In genomic region chr13:24365191-24365590, GRCh38 we compare ENCODE assay signal across 42 cellular contexts. TPM values are rescaled to one million over a fixed set of nuclear protein-coding genes. Genes with fewer than 3 reads are reported as not detected.
"Had no signal": no experiment of that assay in that cellular context is flagged by ENCODE, and none has a peak within 500 bp of the region (broad histone marks: within the 10 kb centered on the region; RNA-seq: fewer than 3 reads in every experiment).

No MANE protein-coding gene starts in this region.

- H3K27ac ChIP-seq: adrenal gland, ascending aorta, body of pancreas, brain microvascular endothelial cell, breast epithelium, cardiac muscle cell had no signal

- H3K27me3 ChIP-seq: adrenal gland, ascending aorta, body of pancreas, brain microvascular endothelial cell, breast epithelium, cardiac muscle cell had no signal

- H3K9me3 ChIP-seq: adrenal gland, ascending aorta, body of pancreas, breast epithelium had no signal

- H3K27ac Mint-ChIP-seq: activated naive CD4-positive, alpha-beta T cell treated with anti-CD3 and anti-CD28 coated beads for 36 hours; activated naive CD4-positive, alpha-beta T cell treated with anti-CD3 and anti-CD28 coated beads, Interleukin-2, amount 10 ng/mL, durations not matched to agents 7 days and 5 days; activated naive CD4-positive, alpha-beta T cell treated with anti-CD3 and anti-CD28 coated beads, Interleukin-2, amount 50 U/mL, for 24 hours; activated naive CD8-positive, alpha-beta T cell; activated naive CD8-positive, alpha-beta T cell treated with anti-CD3 and anti-CD28 coated beads for 36 hours; activated naive CD8-positive, alpha-beta T cell treated with anti-CD3 and anti-CD28 coated beads, Interleukin-2, amount 10 ng/mL, durations not matched to agents 7 days and 5 days; activated naive CD8-positive, alpha-beta T cell treated with anti-CD3 and anti-CD28 coated beads, Interleukin-2, amount 50 U/mL, for 24 hours; activated T-cell treated with anti-CD3 and anti-CD28 coated beads, Interleukin-2, amount 50 U/mL, for 24 hours; activated T-cell treated with anti-CD3 and anti-CD28 coated beads, Interleukin-2, amount 50 U/mL, for 72 hours; activated T-helper 1 cell treated with anti-CD3 and anti-CD28 coated beads, Interleukin-12 subunit alpha, Interleukin-12 subunit beta, Interleukin-2, Interleukin-4 antibody, amounts not matched to agents 30 ng/mL and 10 ng/mL and 1 ng/mL, durations not matched to agents 14 hours and 24 hours and 36 hours; activated T-helper 17 cell treated with anti-CD3 and anti-CD28 coated beads, Interleukin-2, amount 50 U/mL, for 72 hours; activated T-helper 2 cell treated with anti-CD3 and anti-CD28 coated beads, Interferon-gamma antibody, Interleukin-2, Interleukin-4, amounts not matched to agents 10 μg/mL and 5 μg/mL and 100 μg/mL, durations not matched to agents 14 hours and 24 hours and 36 hours; brain had no signal

- H3K4me3 ChIP-seq: adrenal gland, ascending aorta, body of pancreas, breast epithelium, cardiac muscle cell had no signal

- H3K9me3 Mint-ChIP-seq: activated naive CD4-positive, alpha-beta T cell treated with anti-CD3 and anti-CD28 coated beads for 36 hours; activated naive CD4-positive, alpha-beta T cell treated with anti-CD3 and anti-CD28 coated beads, Interleukin-2, amount 10 ng/mL, durations not matched to agents 7 days and 5 days; activated naive CD4-positive, alpha-beta T cell treated with anti-CD3 and anti-CD28 coated beads, Interleukin-2, amount 50 U/mL, for 24 hours; activated naive CD4-positive, alpha-beta T cell treated with anti-CD3 and anti-CD28 coated beads, Interleukin-2, amount 50 U/mL, for 72 hours; activated naive CD8-positive, alpha-beta T cell treated with anti-CD3 and anti-CD28 coated beads for 36 hours; activated naive CD8-positive, alpha-beta T cell treated with anti-CD3 and anti-CD28 coated beads, Interleukin-2, amount 10 ng/mL, durations not matched to agents 7 days and 5 days; activated naive CD8-positive, alpha-beta T cell treated with anti-CD3 and anti-CD28 coated beads, Interleukin-2, amount 50 U/mL, for 24 hours; activated T-cell treated with anti-CD3 and anti-CD28 coated beads, Interleukin-2, amount 50 U/mL, for 24 hours; activated T-cell treated with anti-CD3 and anti-CD28 coated beads, Interleukin-2, amount 50 U/mL, for 4 hours; activated T-cell treated with anti-CD3 and anti-CD28 coated beads, Interleukin-2, amount 50 U/mL, for 72 hours; activated T-helper 1 cell treated with anti-CD3 and anti-CD28 coated beads, Interleukin-12 subunit alpha, Interleukin-12 subunit beta, Interleukin-2, Interleukin-4 antibody, amounts not matched to agents 30 ng/mL and 10 ng/mL and 1 ng/mL, durations not matched to agents 14 hours and 24 hours and 36 hours; activated T-helper 17 cell treated with anti-CD3 and anti-CD28 coated beads, Interleukin-2, amount 50 U/mL, for 72 hours; activated T-helper 2 cell treated with anti-CD3 and anti-CD28 coated beads, Interferon-gamma antibody, Interleukin-2, Interleukin-4, amounts not matched to agents 10 μg/mL and 5 μg/mL and 100 μg/mL, durations not matched to agents 14 hours and 24 hours and 36 hours; brain; central memory CD8-positive, alpha-beta T cell had no signal

- DNase-seq: activated effector memory CD4-positive, alpha-beta T cell treated with anti-CD3 and anti-CD28 coated beads, Interleukin-2, amount 50 U/mL, for 16 hours; activated effector memory CD4-positive, alpha-beta T cell treated with Interleukin-2 at 50 U/mL for 16 hours; activated gamma-delta T cell; activated gamma-delta T cell treated with Interleukin-2 at 50 U/mL for 16 hours; activated naive CD4-positive, alpha-beta T cell; activated naive CD4-positive, alpha-beta T cell treated with anti-CD3 and anti-CD28 coated beads for 36 hours; activated naive CD4-positive, alpha-beta T cell treated with anti-CD3 and anti-CD28 coated beads, Interleukin-2, amount 10 ng/mL, durations not matched to agents 7 days and 5 days; activated naive CD4-positive, alpha-beta T cell treated with anti-CD3 and anti-CD28 coated beads, Interleukin-2, amount 50 U/mL, for 16 hours; activated naive CD4-positive, alpha-beta T cell treated with Interleukin-2 at 50 U/mL for 16 hours; activated naive CD8-positive, alpha-beta T cell treated with anti-CD3 and anti-CD28 coated beads for 36 hours; activated naive CD8-positive, alpha-beta T cell treated with anti-CD3 and anti-CD28 coated beads, Interleukin-2, amount 10 ng/mL, durations not matched to agents 7 days and 5 days; activated naive CD8-positive, alpha-beta T cell treated with anti-CD3 and anti-CD28 coated beads, Interleukin-2, amount 50 U/mL, for 24 hours; activated T-cell treated with anti-CD3 and anti-CD28 coated beads, Interleukin-2, amount 50 U/mL, for 1 hour; activated T-cell treated with anti-CD3 and anti-CD28 coated beads, Interleukin-2, amount 50 U/mL, for 24 hours; activated T-cell treated with anti-CD3 and anti-CD28 coated beads, Interleukin-2, amount 50 U/mL, for 4 hours; activated T-cell treated with anti-CD3 and anti-CD28 coated beads, Interleukin-2, amount 50 U/mL, for 48 hours; activated T-cell treated with anti-CD3 and anti-CD28 coated beads, Interleukin-2, amount 50 U/mL, for 72 hours; adrenal gland; amniotic stem cell; amygdala; anterior cingulate cortex; aorta; body of pancreas; brain microvascular endothelial cell; caudate nucleus; central memory CD4-positive, alpha-beta T cell; cerebellar nuclear complex had no signal

- H3K4me3 Mint-ChIP-seq: activated naive CD4-positive, alpha-beta T cell treated with anti-CD3 and anti-CD28 coated beads for 36 hours; activated naive CD4-positive, alpha-beta T cell treated with anti-CD3 and anti-CD28 coated beads, Interleukin-2, amount 10 ng/mL, durations not matched to agents 7 days and 5 days; activated naive CD4-positive, alpha-beta T cell treated with anti-CD3 and anti-CD28 coated beads, Interleukin-2, amount 50 U/mL, for 24 hours; activated naive CD8-positive, alpha-beta T cell; activated naive CD8-positive, alpha-beta T cell treated with anti-CD3 and anti-CD28 coated beads for 36 hours; activated naive CD8-positive, alpha-beta T cell treated with anti-CD3 and anti-CD28 coated beads, Interleukin-2, amount 10 ng/mL, durations not matched to agents 7 days and 5 days; activated naive CD8-positive, alpha-beta T cell treated with anti-CD3 and anti-CD28 coated beads, Interleukin-2, amount 50 U/mL, for 24 hours; activated T-cell treated with anti-CD3 and anti-CD28 coated beads, Interleukin-2, amount 50 U/mL, for 24 hours; activated T-cell treated with anti-CD3 and anti-CD28 coated beads, Interleukin-2, amount 50 U/mL, for 4 hours; activated T-cell treated with anti-CD3 and anti-CD28 coated beads, Interleukin-2, amount 50 U/mL, for 72 hours; activated T-helper 1 cell treated with anti-CD3 and anti-CD28 coated beads, Interleukin-12 subunit alpha, Interleukin-12 subunit beta, Interleukin-2, Interleukin-4 antibody, amounts not matched to agents 30 ng/mL and 10 ng/mL and 1 ng/mL, durations not matched to agents 14 hours and 24 hours and 36 hours; activated T-helper 17 cell treated with anti-CD3 and anti-CD28 coated beads, Interleukin-2, amount 50 U/mL, for 72 hours; brain; central memory CD8-positive, alpha-beta T cell had no signal

- H3K4me1 ChIP-seq: adrenal gland, ascending aorta, body of pancreas, breast epithelium had no signal

- H3K36me3 Mint-ChIP-seq: activated naive CD4-positive, alpha-beta T cell treated with anti-CD3 and anti-CD28 coated beads, Interleukin-2, amount 10 ng/mL, durations not matched to agents 7 days and 5 days; activated naive CD4-positive, alpha-beta T cell treated with anti-CD3 and anti-CD28 coated beads, Interleukin-2, amount 50 U/mL, for 24 hours; activated naive CD4-positive, alpha-beta T cell treated with anti-CD3 and anti-CD28 coated beads, Interleukin-2, amount 50 U/mL, for 72 hours; activated naive CD8-positive, alpha-beta T cell; activated naive CD8-positive, alpha-beta T cell treated with anti-CD3 and anti-CD28 coated beads for 36 hours; activated naive CD8-positive, alpha-beta T cell treated with anti-CD3 and anti-CD28 coated beads, Interleukin-2, amount 10 ng/mL, durations not matched to agents 7 days and 5 days; brain had no signal

- H3K27me3 Mint-ChIP-seq: activated naive CD4-positive, alpha-beta T cell treated with anti-CD3 and anti-CD28 coated beads, Interleukin-2, amount 10 ng/mL, durations not matched to agents 7 days and 5 days; activated naive CD4-positive, alpha-beta T cell treated with anti-CD3 and anti-CD28 coated beads, Interleukin-2, amount 50 U/mL, for 24 hours; activated naive CD8-positive, alpha-beta T cell; activated naive CD8-positive, alpha-beta T cell treated with anti-CD3 and anti-CD28 coated beads for 36 hours; activated naive CD8-positive, alpha-beta T cell treated with anti-CD3 and anti-CD28 coated beads, Interleukin-2, amount 50 U/mL, for 24 hours; brain had no signal

- H3K36me3 ChIP-seq: adrenal gland, ascending aorta, brain microvascular endothelial cell, breast epithelium, cardiac muscle cell had no signal

- H3K4me1 Mint-ChIP-seq: activated naive CD4-positive, alpha-beta T cell treated with anti-CD3 and anti-CD28 coated beads, Interleukin-2, amount 10 ng/mL, durations not matched to agents 7 days and 5 days; activated naive CD4-positive, alpha-beta T cell treated with anti-CD3 and anti-CD28 coated beads, Interleukin-2, amount 50 U/mL, for 24 hours; activated naive CD8-positive, alpha-beta T cell treated with anti-CD3 and anti-CD28 coated beads for 36 hours; activated naive CD8-positive, alpha-beta T cell treated with anti-CD3 and anti-CD28 coated beads, Interleukin-2, amount 10 ng/mL, durations not matched to agents 7 days and 5 days; activated naive CD8-positive, alpha-beta T cell treated with anti-CD3 and anti-CD28 coated beads, Interleukin-2, amount 50 U/mL, for 24 hours; activated T-helper 17 cell treated with anti-CD3 and anti-CD28 coated beads, Interleukin-2, amount 50 U/mL, for 72 hours; brain; central memory CD8-positive, alpha-beta T cell had no signal

RNA-seq across cellular contexts. Expression of gene C1QTNF9, which starts 55.8 kb away (rescaled TPM):
- total RNA-seq: activated naive CD4-positive, alpha-beta T cell treated with anti-CD3 and anti-CD28 coated beads for 36 hours; activated naive CD4-positive, alpha-beta T cell treated with anti-CD3 and anti-CD28 coated beads, Interleukin-2, amount 50 U/mL, for 72 hours; activated naive CD8-positive, alpha-beta T cell treated with anti-CD3 and anti-CD28 coated beads for 36 hours; activated naive CD8-positive, alpha-beta T cell treated with anti-CD3 and anti-CD28 coated beads, Interleukin-2, amount 10 ng/mL, durations not matched to agents 7 days and 5 days; activated T-cell treated with anti-CD3 and anti-CD28 coated beads, Interleukin-2, amount 50 U/mL, for 4 hours; activated T-helper 1 cell treated with anti-CD3 and anti-CD28 coated beads, Interleukin-12 subunit alpha, Interleukin-12 subunit beta, Interleukin-2, Interleukin-4 antibody, amounts not matched to agents 30 ng/mL and 10 ng/mL and 1 ng/mL, durations not matched to agents 14 hours and 24 hours and 36 hours; activated T-helper 17 cell treated with anti-CD3 and anti-CD28 coated beads, Interleukin-2, amount 50 U/mL, for 72 hours; activated T-helper 2 cell treated with anti-CD3 and anti-CD28 coated beads, Interferon-gamma antibody, Interleukin-2, Interleukin-4, amounts not matched to agents 10 μg/mL and 5 μg/mL and 100 μg/mL, durations not matched to agents 14 hours and 24 hours and 36 hours; ascending aorta; astrocyte; bronchial epithelial cell; cerebellum; chondrocyte had no signal
- polyA plus RNA-seq: cardiac muscle cell had no signal
